Comparison of ENCODE assay signal across 8 cellular contexts in genomic region chr15:45200001-45200798, GRCh38. TPM values are rescaled to one million over a fixed set of nuclear protein-coding genes. Genes with fewer than 3 reads are reported as not detected.
A peak's percentile ranks its signal among the peaks of the same experiment; 100 is the strongest.
DNase-seq lines count a peak whose midpoint lies in the region; ATAC-seq and TF ChIP-seq lines count a peak whose summit lies in the region.

No MANE protein-coding gene starts in this region.

- H3K9ac ChIP-seq in Karpas-422 (ENCODE audit: low read length) (peak overlapping the region; percentile 87), neural progenitor cell (peak overlapping the region; percentile 66), stomach smooth muscle (ENCODE audit: low read length in 2 of 2) (peak overlapping the region; percentile 60 to 92)

- peak overlapping the region; percentile 88 for H3K4me3 ChIP-seq in Karpas-422 (ENCODE audit: low read length)
- H3K4me3 ChIP-seq in fibroblast of villous mesenchyme (ENCODE audit: low read depth, low read length) = peak overlapping the region; percentile 90
- H3K4me3 ChIP-seq in neural progenitor cell = peak overlapping the region; percentile 87
- H3K4me3 ChIP-seq in stomach smooth muscle (ENCODE audit: low read length in 2 of 2) = peak overlapping the region; percentile 50 to 95

- H3K27ac ChIP-seq in Karpas-422 (ENCODE audit: low read length) = peak overlapping the region; percentile 85
- H3K27ac ChIP-seq in neural progenitor cell = no peak overlapping the region
- H3K27ac ChIP-seq in stomach smooth muscle (ENCODE audit: low read length) = peak overlapping the region; percentile 98

- H3K4me2 ChIP-seq in Karpas-422 (ENCODE audit: low read depth, low read length, poor library complexity, severe bottlenecking) = peak overlapping the region; percentile 99
- peak overlapping the region; percentile 97 for H3K4me2 ChIP-seq in neural progenitor cell

- TF ChIP-seq CTCF in fibroblast of villous mesenchyme (IDR thresholded peaks at IDR 0.05; ENCODE audit: insufficient read depth, low read depth, low read length) = no peak
- TF ChIP-seq CTCF in neural progenitor cell (IDR thresholded peaks at IDR 0.05) = peak; percentile 6

- H3K27me3 Mint-ChIP-seq in neural progenitor cell (ENCODE audit: insufficient read depth, low read depth) = peaks cover 22% of the 10 kb centered on the region

- peak; percentile 76 for DNase-seq in DMS79 treated with DMSO at 0.1 percent for 48 hours (lab: John Stamatoyannopoulos, UW)
- peak; percentile 96 for DNase-seq in Karpas-422
- peak; percentile 93 for DNase-seq in RKO (ENCODE audit: low spot score)
- peak; percentile 93 to 98 for DNase-seq in activated T-helper 1 cell treated with anti-CD3 and anti-CD28 coated beads, Interleukin-2, amount 50 U/mL, for 16 hours (ENCODE audit: low read depth in 1 of 2, low spot score in 1 of 2)
- DNase-seq in fibroblast of villous mesenchyme (ENCODE audit: low read depth) = peak; percentile 92
- DNase-seq in neural progenitor cell (ENCODE audit: low spot score) = peak; percentile 94

- H3K79me2 ChIP-seq in Karpas-422 (ENCODE audit: low read length) (no peaks in the 10 kb centered on the region), neural progenitor cell (ENCODE audit: low read depth) (no peaks in the 10 kb centered on the region)

- ATAC-seq in GM21786 (IDR thresholded peaks at IDR 0.05; ENCODE audit: unreplicated experiment) = peak; percentile 38

- peaks cover 2% of the 10 kb centered on the region for H3K36me3 Mint-ChIP-seq in neural progenitor cell

- H3K4me3 Mint-ChIP-seq in neural progenitor cell = no peak overlapping the region

- no peaks in the 10 kb centered on the region for H3K27me3 ChIP-seq in Karpas-422 (ENCODE audit: low read length)
- peaks cover 9% of the 10 kb centered on the region for H3K27me3 ChIP-seq in neural progenitor cell
- no peaks in the 10 kb centered on the region for H3K27me3 ChIP-seq in stomach smooth muscle (ENCODE audit: control insufficient read depth in 1 of 2, insufficient read depth in 2 of 2, low read length in 2 of 2)

- H3K4me1 Mint-ChIP-seq in neural progenitor cell = peaks cover 18% of the 10 kb centered on the region

- H3K4me1 ChIP-seq in Karpas-422 (ENCODE audit: low read length) = peaks cover 41% of the 10 kb centered on the region
- no peaks in the 10 kb centered on the region for H3K4me1 ChIP-seq in neural progenitor cell
- peaks cover 16% of the 10 kb centered on the region for H3K4me1 ChIP-seq in stomach smooth muscle (ENCODE audit: control insufficient read depth, insufficient read depth, low read length)

- peaks cover 10% of the 10 kb centered on the region for H3K9me3 Mint-ChIP-seq in neural progenitor cell

- peaks cover 25% of the 10 kb centered on the region for H3F3A ChIP-seq in neural progenitor cell (ENCODE audit: low read depth)

- H3K9me2 ChIP-seq in Karpas-422 (replicated peaks; ENCODE audit: insufficient read depth, low read length) = no peaks in the 10 kb centered on the region

- H3K9me3 ChIP-seq in Karpas-422 (ENCODE audit: low read length) (no peaks in the 10 kb centered on the region), neural progenitor cell (ENCODE audit: low read depth) (no peaks in the 10 kb centered on the region), stomach smooth muscle (ENCODE audit: control insufficient read depth in 2 of 2, low read length in 2 of 2) (no peaks in the 10 kb centered on the region)

- H2AFZ ChIP-seq in Karpas-422 (ENCODE audit: low read length) = peak overlapping the region; percentile 83; the same call in 1 of the 2 replicates
- peak overlapping the region; percentile 100 for H2AFZ ChIP-seq in neural progenitor cell (replicated peaks)

- H4K20me1 ChIP-seq in Karpas-422 (ENCODE audit: insufficient read depth, low read depth, low read length) (no peaks in the 10 kb centered on the region), neural progenitor cell (ENCODE audit: low read depth) (no peaks in the 10 kb centered on the region)

- H3K27ac Mint-ChIP-seq in neural progenitor cell = no peak overlapping the region

- H3K36me3 ChIP-seq in Karpas-422 (ENCODE audit: insufficient read depth, low read length) (no peaks in the 10 kb centered on the region), neural progenitor cell (no peaks in the 10 kb centered on the region), stomach smooth muscle (ENCODE audit: control insufficient read depth in 2 of 2, insufficient read depth in 2 of 2, low read length in 2 of 2) (no peaks in the 10 kb centered on the region)

RNA-seq across cellular contexts. Expression of gene SHF, which starts 12.4 kb away (rescaled TPM):
- total RNA-seq in Karpas-422 (2014; rRNA removed; shearing (Covaris generic); ENCODE audit: low replicate concordance) = 10.9 and 35.4 TPM in 2 replicates
- 2.3 and 2.6 TPM in 2 replicates for total RNA-seq in fibroblast of villous mesenchyme
- 32.2 and 53.7 TPM in 2 replicates for total RNA-seq in neural progenitor cell (ENCODE audit: low replicate concordance)

RNA-seq across cellular contexts. Expression of gene SLC28A2, which starts 51.8 kb away (rescaled TPM):
- total RNA-seq in Karpas-422 (2014; rRNA removed; shearing (Covaris generic); ENCODE audit: low replicate concordance) = not detected in 2 replicates
- total RNA-seq in fibroblast of villous mesenchyme = not detected in 2 replicates
- total RNA-seq in neural progenitor cell (ENCODE audit: low replicate concordance) = not detected in 2 replicates
